Comparison of ENCODE assay signal across 8 cellular contexts in the genomic region with DNA sequence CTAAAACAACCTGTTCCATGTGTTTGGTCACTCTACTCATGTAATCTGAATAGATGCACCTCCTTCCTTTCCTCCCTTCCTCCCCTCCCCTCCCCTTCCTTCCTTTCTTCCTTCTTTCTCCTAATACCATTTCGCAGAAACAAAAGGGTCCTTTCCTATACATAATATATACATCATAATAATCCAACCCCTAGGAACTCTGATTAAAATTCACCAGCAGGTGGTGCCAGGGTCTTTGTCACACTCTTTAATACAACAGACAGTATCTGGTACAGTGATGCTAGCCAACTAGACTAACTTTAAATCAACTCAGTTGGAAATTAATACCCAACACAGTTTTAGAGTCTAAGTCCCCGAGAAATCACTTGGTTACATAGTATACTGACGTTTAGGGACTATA. TPM values are rescaled to one million over a fixed set of nuclear protein-coding genes. Genes with fewer than 3 reads are reported as not detected.
DNase-seq lines count a peak whose midpoint lies in the region; ATAC-seq and TF ChIP-seq lines count a peak whose summit lies in the region.

No MANE protein-coding gene starts in this region.

- H3K36me3 ChIP-seq in Loucy (ENCODE audit: insufficient read depth, low read length) = peaks cover 61% of the 10 kb centered on the region; the same call in 1 of the 2 replicates
- peaks cover 51 to 79% of the 10 kb centered on the region in 2 experiments for H3K36me3 ChIP-seq in SK-N-SH (replicated peaks in 1 of 2; ENCODE audit: control insufficient read depth in 1 of 2, insufficient read depth in 2 of 2, low read length in 1 of 2)
- peaks cover 7 to 11% of the 10 kb centered on the region in 2 donors for H3K36me3 ChIP-seq in body of pancreas (replicated peaks in 1 of 2; ENCODE audit: insufficient read depth in 1 of 2, low read depth in 2 of 2)
- no peaks in the 10 kb centered on the region for H3K36me3 ChIP-seq in kidney epithelial cell (ENCODE audit: control insufficient read depth, insufficient read depth, low read length)

- H3K9me2 ChIP-seq in Loucy (replicated peaks; ENCODE audit: low read depth, low read length) = no peaks in the 10 kb centered on the region
- H3K9me2 ChIP-seq in SK-N-SH = no peaks in the 10 kb centered on the region

- TF ChIP-seq EP300 in SK-N-SH (IDR thresholded peaks at IDR 0.05; ENCODE audit: borderline replicate concordance in 1 of 2, low read depth in 1 of 2, low read length in 1 of 2) = no peak

- H3K4me2 ChIP-seq in Loucy (ENCODE audit: low read depth, low read length, poor library complexity, severe bottlenecking) (no peak overlapping the region), SK-N-SH (no peak overlapping the region)

- no peak overlapping the region for H3K9ac ChIP-seq in Loucy (ENCODE audit: low read depth, low read length, poor library complexity, severe bottlenecking)
- no peak overlapping the region for H3K9ac ChIP-seq in SK-N-SH

- peak; percentile 87 for TF ChIP-seq RAD21 in SK-N-SH (IDR thresholded peaks at IDR 0.05; ENCODE audit: low read length)

- TF ChIP-seq CTCF in Loucy (conservative IDR thresholded peaks at IDR 0.05; ENCODE audit: low read length) (peak; percentile 76), SK-N-SH (IDR thresholded peaks at IDR 0.05) (peak; percentile 68), body of pancreas (IDR thresholded peaks at IDR 0.05) (peak in 6 of 7 experiments; percentile 11 to 66 (median 52)), kidney epithelial cell (IDR thresholded peaks at IDR 0.05; ENCODE audit: insufficient read depth, low read length, poor library complexity, severe bottlenecking) (peak; percentile 36)

- ATAC-seq in body of pancreas (no peak), HG02884 (IDR thresholded peaks at IDR 0.05; ENCODE audit: unreplicated experiment) (no peak)

- H4K20me1 ChIP-seq in Loucy (ENCODE audit: insufficient read depth, low read length, poor library complexity, severe bottlenecking) = no peaks in the 10 kb centered on the region
- H4K20me1 ChIP-seq in SK-N-SH (ENCODE audit: insufficient read depth) = no peaks in the 10 kb centered on the region

- peak; percentile 44 for DNase-seq in activated gamma-delta T cell treated with Interleukin-2 at 50 U/mL for 16 hours
- DNase-seq in activated gamma-delta T cell (lab: John Stamatoyannopoulos, UW) = no peak
- DNase-seq in SK-N-SH = peak; percentile 52
- peak in 3 of 4 donors; percentile 24 to 44 (median 44) for DNase-seq in body of pancreas
- no peak for DNase-seq in kidney epithelial cell (ENCODE audit: low read depth)
- peak; percentile 43 for DNase-seq in stimulated activated CD8-positive, alpha-beta memory T cell treated with anti-CD3 and anti-CD28 coated beads, Interleukin-4, amount 100 ng/mL, for 48 hours

- H3K4me3 ChIP-seq in Loucy (ENCODE audit: low read length, poor library complexity, severe bottlenecking) = no peak overlapping the region
- no peak overlapping the region for H3K4me3 ChIP-seq in SK-N-SH (ENCODE audit: low read depth in 2 of 2, low read length in 1 of 2)
- H3K4me3 ChIP-seq in body of pancreas = no peak overlapping the region
- H3K4me3 ChIP-seq in kidney epithelial cell (ENCODE audit: low read depth, low read length) = no peak overlapping the region

- H3K9me3 ChIP-seq in Loucy (ENCODE audit: insufficient read depth, low read depth, low read length) (no peaks in the 10 kb centered on the region), SK-N-SH (no peaks in the 10 kb centered on the region), body of pancreas (no peaks in the 10 kb centered on the region)

- CTCF ChIA-PET in SK-N-SH (lab: Yijun Ruan, JAX) = interaction anchor here (0.6 to 6.2 kb wide), 32 partner anchors 9 to 416 kb away, joined by 3 to 90 read pairs (median 4); no protein-coding TSS in a partner anchor

- H2AFZ ChIP-seq in Loucy (ENCODE audit: low read length) = no peak overlapping the region
- no peak overlapping the region for H2AFZ ChIP-seq in SK-N-SH (ENCODE audit: low read depth)

- POLR2A ChIA-PET in SK-N-SH (lab: Yijun Ruan, JAX) = interaction anchor here (0.6 kb wide), 1 partner anchor 219 kb away, joined by 3 read pairs; no protein-coding TSS in a partner anchor

- H3K79me2 ChIP-seq in Loucy (ENCODE audit: insufficient read depth, low read length) (no peaks in the 10 kb centered on the region), SK-N-SH (ENCODE audit: insufficient read depth) (no peaks in the 10 kb centered on the region)

- intact Hi-C loops in body of pancreas (cut with DNase I) = no loop called here

- H3F3A ChIP-seq in Loucy (ENCODE audit: low read depth) (no peaks in the 10 kb centered on the region), SK-N-SH (replicated peaks; ENCODE audit: insufficient read depth) (peaks cover 7% of the 10 kb centered on the region)

- TF ChIP-seq POLR2A in body of pancreas (IDR thresholded peaks at IDR 0.05) = no peak

- H3K27ac ChIP-seq in SK-N-SH (ENCODE audit: low read depth in 2 of 2, low read length in 1 of 2) = no peak overlapping the region
- H3K27ac ChIP-seq in body of pancreas = no peak overlapping the region

- H3K4me1 ChIP-seq in Loucy (ENCODE audit: insufficient read depth, low read length, poor library complexity, severe bottlenecking) = no peaks in the 10 kb centered on the region
- H3K4me1 ChIP-seq in SK-N-SH (ENCODE audit: control insufficient read depth in 1 of 2, insufficient read depth in 2 of 2, low read depth in 1 of 2, low read length in 1 of 2) = no peaks in the 10 kb centered on the region
- no peaks in the 10 kb centered on the region for H3K4me1 ChIP-seq in body of pancreas

- WGBS in SK-N-SH (ENCODE audit: low lambda C conversion rate) = 36% methylated on average over 3 of the region's 3 CpGs
- 46 to 48% methylated on average over 3 of the region's 3 CpGs for WGBS in body of pancreas, 2 donors

- H3K27me3 ChIP-seq in Loucy (ENCODE audit: insufficient read depth, low read length, poor library complexity, severe bottlenecking) = no peaks in the 10 kb centered on the region
- no peaks in the 10 kb centered on the region for H3K27me3 ChIP-seq in SK-N-SH (ENCODE audit: insufficient read depth)
- H3K27me3 ChIP-seq in body of pancreas = no peaks in the 10 kb centered on the region
- H3K27me3 ChIP-seq in kidney epithelial cell (ENCODE audit: control insufficient read depth, insufficient read depth, low read length) = no peaks in the 10 kb centered on the region

TF ChIP-seq in SK-N-SH, 30 proteins besides CTCF, POLR2A, EP300 and RAD21:
- TF ChIP-seq TAF1 (IDR thresholded peaks at IDR 0.05; ENCODE audit: borderline replicate concordance, low read depth, low read length) = no peak
- TF ChIP-seq SMC3 (IDR thresholded peaks at IDR 0.05; ENCODE audit: low read depth, low read length) = peak; percentile 80

RNA-seq across cellular contexts. Expression of gene GPCPD1, which starts 41.8 kb away (rescaled TPM):
- 8.7 and 11.3 TPM in 2 replicates for polyA plus RNA-seq in SK-N-SH (2012; rRNA removed)
- 9.2 and 10.4 TPM in 2 replicates for polyA plus RNA-seq in SK-N-SH (2012; cell fraction: cytosol; rRNA removed)
- 18.0 and 32.4 TPM in 2 replicates for polyA plus RNA-seq in SK-N-SH (2012; cell fraction: nucleus; rRNA removed)
- total RNA-seq in body of pancreas (10 to 100 TPM; 13.5 to 14.5 TPM), kidney epithelial cell (10.2 and 10.3 TPM in 2 replicates)

Comparison
In these comparisons a context has a peak if more than half of its experiments do, and no peak if none do; other contexts are left out.
1. DNase-seq: peak in activated gamma-delta T cell treated with Interleukin-2 at 50 U/mL for 16 hours (single experiment), SK-N-SH (single experiment), body of pancreas (3 of 4) and stimulated activated CD8-positive, alpha-beta memory T cell treated with anti-CD3 and anti-CD28 coated beads, Interleukin-4, amount 100 ng/mL, for 48 hours (single experiment); none in activated gamma-delta T cell (single experiment) and kidney epithelial cell (single experiment).
2. Peak in every context shown above with its lines, with median percentiles within 50 percentile points of each other: CTCF ChIP-seq.